In genomic region chr3:69058180-69058946, GRCh38 we compare ENCODE assay signal across 9 cellular contexts. TPM values are rescaled to one million over a fixed set of nuclear protein-coding genes. Genes with fewer than 3 reads are reported as not detected.
A peak's percentile ranks its signal among the peaks of the same experiment; 100 is the strongest.
DNase-seq lines count a peak whose midpoint lies in the region; ATAC-seq and TF ChIP-seq lines count a peak whose summit lies in the region.
"Had no signal": no experiment of that assay in that cellular context is flagged by ENCODE, and none has a peak within 500 bp of the region (broad histone marks: within the 10 kb centered on the region; RNA-seq: fewer than 3 reads in every experiment).

No MANE protein-coding gene starts in this region.

- peak overlapping the region in 2 of 3 donors; percentile 6 to 18 for H3K4me3 Mint-ChIP-seq in T-cell

- DNase-seq in Right ventricle myocardium superior (no peak), heart right ventricle (no peak), T-cell (peak in 5 of 34 experiments; percentile 5 to 23 (median 14)), dermis blood vessel endothelial cell (no peak)
- DNase-seq in stimulated activated CD4-positive, alpha-beta T cell treated with anti-CD3 and anti-CD28 coated beads, Interleukin-1b, Interleukin-23, amount 100 ng/mL, for 48 hours, result no peak
- DNase-seq in stimulated activated CD4-positive, alpha-beta T cell treated with anti-CD3 and anti-CD28 coated beads, Interleukin-4, amount 100 ng/mL, for 24 hours, result no peak
- DNase-seq: NCI-H446 treated with DMSO at 0.1 percent for 48 hours had no signal

- no peaks in the 10 kb centered on the region for H3K9me3 Mint-ChIP-seq in T-cell

- no peaks in the 10 kb centered on the region for H3K9me3 ChIP-seq in heart right ventricle
- no peaks in the 10 kb centered on the region for H3K9me3 ChIP-seq in thymus (ENCODE audit: control insufficient read depth)

- no peak overlapping the region for H3K4me3 ChIP-seq in heart right ventricle
- no peak overlapping the region for H3K4me3 ChIP-seq in thymus (ENCODE audit: low read length)

- 87 to 93% methylated on average over 3 of the region's 3 CpGs for WGBS in heart right ventricle, 2 donors
- 42% methylated on average over 3 of the region's 3 CpGs for WGBS in thymus

- H3K36me3 ChIP-seq in heart right ventricle, result peaks cover 0 to 100% (median 59%) of the 10 kb centered on the region in 9 donors
- H3K36me3 ChIP-seq in thymus (ENCODE audit: control insufficient read depth, insufficient read depth), result peaks cover 27% of the 10 kb centered on the region

- peak overlapping the region; percentile 80 to 86 for H3K27ac Mint-ChIP-seq in T-cell

- CTCF ChIA-PET in T-cell (lab: Charles Lee), result interaction anchor here (1.5 to 1.9 kb wide), 3 partner anchors 27 to 63 kb away, joined by 4 to 6 read pairs (median 6); partner anchors contain the start of gene ARL6IP5 (in 1 of the 2)

- intact Hi-C loops in Right ventricle myocardium superior (cut with DNase I), result no loop called here
- intact Hi-C loops in heart right ventricle (cut with DNase I), result no loop called here

- H3K27ac ChIP-seq in heart right ventricle, result peak overlapping the region in 1 of 10 donors; percentile 39
- H3K27ac ChIP-seq in thymus (ENCODE audit: low read depth), result peak overlapping the region; percentile 6

- H3K27me3 Mint-ChIP-seq in T-cell, result no peaks in the 10 kb centered on the region

- H3K4me1 ChIP-seq in heart right ventricle (peaks cover 0 to 15% (median 0%) of the 10 kb centered on the region in 9 donors), thymus (ENCODE audit: control insufficient read depth, insufficient read depth, low read length) (no peaks in the 10 kb centered on the region)

- POLR2A ChIA-PET in T-cell (lab: Charles Lee), result interaction anchor here (0.6 to 1.4 kb wide), 7 partner anchors 10 to 82 kb away, joined by 3 to 13 read pairs (median 3); partner anchors contain the start of gene EOGT (in 1 of the 2)

- H3K4me1 Mint-ChIP-seq in T-cell, result peaks cover 24 to 42% (median 33%) of the 10 kb centered on the region in 3 donors

- peaks cover 36% of the 10 kb centered on the region for H3K36me3 Mint-ChIP-seq in T-cell

- ATAC-seq in Right ventricle myocardium superior (ENCODE audit: poor library complexity), result peak; percentile 38
- no peak for ATAC-seq in heart right ventricle
- peak; percentile 88 for ATAC-seq in HG03025 (IDR thresholded peaks at IDR 0.05; ENCODE audit: low FRiP score, unreplicated experiment)
- ATAC-seq in T-cell (replicated peaks in 1 of 4), result peak; percentile 96 to 99 (median 98)

- no peak for TF ChIP-seq CTCF in heart right ventricle (IDR thresholded peaks at IDR 0.05)

- H3K27me3 ChIP-seq in heart right ventricle (no peaks in the 10 kb centered on the region), thymus (ENCODE audit: control insufficient read depth, insufficient read depth) (no peaks in the 10 kb centered on the region)

RNA-seq across cellular contexts. Expression of gene TMF1, which starts 6.2 kb away (rescaled TPM):
- total RNA-seq in Right ventricle myocardium superior (16.6 TPM), heart right ventricle (10 to 100 TPM; 14.8 to 23.2 (median 21.1) TPM), T-cell (10 to 100 TPM; 39.9 to 80.4 (median 46.1) TPM), dermis blood vessel endothelial cell (37.7 and 37.8 TPM in 2 replicates)
- polyA plus RNA-seq in heart right ventricle (1 to 10 TPM; 6.0 to 6.7 TPM), thymus (13.6 TPM)

RNA-seq across cellular contexts. Expression of gene UBA3, which starts 21.8 kb away (rescaled TPM):
- total RNA-seq in Right ventricle myocardium superior (84.4 TPM), heart right ventricle (100 to 1,000 TPM in 3 of 10 donors, 10 to 100 TPM in 7; 73.6 to 119 (median 87.2) TPM), T-cell (10 to 100 TPM; 62.7 to 83.1 (median 73.2) TPM), dermis blood vessel endothelial cell (67.5 and 74.2 TPM in 2 replicates)
- polyA plus RNA-seq in heart right ventricle (10 to 100 TPM; 36.7 to 45.1 TPM), thymus (89.3 TPM)

RNA-seq across cellular contexts. Expression of gene ARL6IP5, which starts 26.4 kb away (rescaled TPM):
- total RNA-seq in Right ventricle myocardium superior (184 TPM), heart right ventricle (100 to 1,000 TPM; 151 to 226 (median 195) TPM), T-cell (100 to 1,000 TPM; 106 to 135 (median 127) TPM), dermis blood vessel endothelial cell (90.4 and 109 TPM in 2 replicates)
- polyA plus RNA-seq in heart right ventricle (100 to 1,000 TPM; 156 to 224 TPM), thymus (130 TPM)

RNA-seq across cellular contexts. Expression of gene EOGT, which starts 44.9 kb away (rescaled TPM):
- total RNA-seq in Right ventricle myocardium superior, result 28.7 TPM
- total RNA-seq in heart right ventricle, result 10 to 100 TPM; 27.1 to 48.3 (median 39.8) TPM
- polyA plus RNA-seq in heart right ventricle, result 10 to 100 TPM in 1 of 2 donors, 1 to 10 TPM in 1; 8.8 to 66.5 TPM
- 10 to 100 TPM; 14.0 to 18.2 (median 15.5) TPM for total RNA-seq in T-cell
- 43.3 TPM for polyA plus RNA-seq in thymus
- total RNA-seq in dermis blood vessel endothelial cell, result 56.6 and 70.1 TPM in 2 replicates

Comparison
In these comparisons a context has a peak if more than half of its experiments do, and no peak if none do; other contexts are left out.
1. ATAC-seq: peak in Right ventricle myocardium superior (single experiment), HG03025 (single experiment) and T-cell (4 of 4); none in heart right ventricle (0 of 8).